Comparison of ENCODE assay signal across 6 cellular contexts in genomic region chr7:38592737-38593136, GRCh38. TPM values are rescaled to one million over a fixed set of nuclear protein-coding genes. Genes with fewer than 3 reads are reported as not detected.
"Had no signal": no experiment of that assay in that cellular context is flagged by ENCODE, and none has a peak within 500 bp of the region (broad histone marks: within the 10 kb centered on the region; RNA-seq: fewer than 3 reads in every experiment).

No MANE protein-coding gene starts in this region.

- DNase-seq: H9, HCEC 1CT, HFFc6 had no signal

- ATAC-seq: GM23338, HepG2 had no signal

- H3K27ac ChIP-seq: HL-60 had no signal

- H3K4me3 ChIP-seq: GM23338 had no signal

RNA-seq across cellular contexts. Expression of gene AMPH, which starts 38.4 kb away (rescaled TPM):
- total RNA-seq: HepG2 had no signal
